ENCODE assay signal across 9 cellular contexts in genomic region chr3:47017504-47018268, GRCh38. TPM values are rescaled to one million over a fixed set of nuclear protein-coding genes. Genes with fewer than 3 reads are reported as not detected.
DNase-seq lines count a peak whose midpoint lies in the region; ATAC-seq and TF ChIP-seq lines count a peak whose summit lies in the region.
"Had no signal": no experiment of that assay in that cellular context is flagged by ENCODE, and none has a peak within 500 bp of the region (broad histone marks: within the 10 kb centered on the region; RNA-seq: fewer than 3 reads in every experiment).

No MANE protein-coding gene starts in this region.

- H4K20me1 ChIP-seq in IMR-90 (ENCODE audit: insufficient read depth, low read length) = peaks cover 31% of the 10 kb centered on the region

- intact Hi-C loops in IMR-90 (cut with micrococcal nuclease) (no loop called here), aorta (cut with DNase I) (no loop called here)
- intact Hi-C loops in activated T-helper 2 cell treated with anti-CD3 and anti-CD28 coated beads, Interferon-gamma antibody, Interleukin-2, Interleukin-4, amounts not matched to agents 10 μg/mL and 5 μg/mL and 100 μg/mL, durations not matched to agents 14 hours and 24 hours and 36 hours (cut with micrococcal nuclease) = loop anchor here (2.0 to 10.0 kb wide), 5 partner anchors 13 to 367 kb away; partner anchors contain the start of genes CCDC12, PTPN23 and SETD2

- H2AK5ac ChIP-seq in IMR-90 (ENCODE audit: low read depth, low read length) = peak overlapping the region; percentile 62; the same call in 1 of the 2 replicates

- WGBS in IMR-90 (ENCODE audit: extremely low coverage in 2 of 2, insufficient read length in 1 of 2), 2 experiments = 76% methylated on average over 2 of the region's 6 CpGs; no CpG with 5 or more reads in 1 of the 2 experiments
- 80 to 83% methylated on average over 6 of the region's 6 CpGs for WGBS in aorta, 2 donors

- dilution Hi-C loops in IMR-90 (cut with HindIII; ENCODE audit: low sequenced_read_pairs, unreplicated experiment) = no loop called here

- H3K9me3 ChIP-seq in IMR-90 (ENCODE audit: control insufficient read depth, insufficient read depth, low read length) (no peaks in the 10 kb centered on the region), WERI-Rb-1 (ENCODE audit: severe bottlenecking) (no peaks in the 10 kb centered on the region), aorta (ENCODE audit: control insufficient read depth, low read length) (no peaks in the 10 kb centered on the region)

- H3K4me2 ChIP-seq in IMR-90 (ENCODE audit: low read depth, low read length) = no peak overlapping the region

- no peak overlapping the region for H3K4me3 Mint-ChIP-seq in activated T-helper 2 cell treated with anti-CD3 and anti-CD28 coated beads, Interferon-gamma antibody, Interleukin-2, Interleukin-4, amounts not matched to agents 10 μg/mL and 5 μg/mL and 100 μg/mL, durations not matched to agents 14 hours and 24 hours and 36 hours (ENCODE audit: low read depth)

- H2BK120ac ChIP-seq in IMR-90 (ENCODE audit: low read depth, low read length) = no peak overlapping the region

- CTCF ChIA-PET in IMR-90 (lab: Yijun Ruan, JAX) = interaction anchor here (0.6 to 0.7 kb wide), 2 partner anchors 28 to 64 kb away, joined by 3 read pairs; no protein-coding TSS in a partner anchor

- peaks cover 21% of the 10 kb centered on the region for H3K4me1 ChIP-seq in IMR-90 (ENCODE audit: control insufficient read depth, insufficient read depth, low read length)
- H3K4me1 ChIP-seq in aorta (ENCODE audit: control insufficient read depth in 1 of 2, insufficient read depth in 2 of 2, low read length in 2 of 2) = peaks cover 0 to 2% of the 10 kb centered on the region in 2 donors

- H4K8ac ChIP-seq in IMR-90 (ENCODE audit: low read depth in 2 of 2, low read length in 2 of 2) = peak overlapping the region in 1 of 2 experiments; percentile 57; a peak in 1 of 4 replicates

- no peak overlapping the region for H3K9ac ChIP-seq in IMR-90 (ENCODE audit: low read depth, low read length)

- H3K4me3 ChIP-seq in IMR-90 (ENCODE audit: insufficient read depth, low read depth, low read length) (no peak overlapping the region), WERI-Rb-1 (ENCODE audit: low read depth, low read length) (no peak overlapping the region), aorta (ENCODE audit: low read length in 2 of 2) (no peak overlapping the region)

- H2AK9ac ChIP-seq in IMR-90 (replicated peaks; ENCODE audit: low read depth, low read length, poor library complexity) = peak overlapping the region; percentile 31

- TF ChIP-seq CTCF in IMR-90 (conservative IDR thresholded peaks at IDR 0.05; ENCODE audit: low read depth, low read length) (no peak), WERI-Rb-1 (IDR thresholded peaks at IDR 0.05; ENCODE audit: low read depth, low read length) (no peak)

- no peak for TF ChIP-seq POLR2A in IMR-90 (IDR thresholded peaks at IDR 0.05; ENCODE audit: low read depth, low read length)

- no peaks in the 10 kb centered on the region for H3K27me3 Mint-ChIP-seq in activated T-helper 2 cell treated with anti-CD3 and anti-CD28 coated beads, Interferon-gamma antibody, Interleukin-2, Interleukin-4, amounts not matched to agents 10 μg/mL and 5 μg/mL and 100 μg/mL, durations not matched to agents 14 hours and 24 hours and 36 hours (ENCODE audit: low read depth)

- H3K27me3 ChIP-seq in IMR-90 (ENCODE audit: control insufficient read depth, insufficient read depth, low read length) (no peaks in the 10 kb centered on the region), WERI-Rb-1 (ENCODE audit: insufficient read depth, low read depth, severe bottlenecking) (no peaks in the 10 kb centered on the region), aorta (ENCODE audit: control insufficient read depth in 1 of 2, insufficient read depth in 2 of 2, low read length in 1 of 2) (no peaks in the 10 kb centered on the region)

- H3K27ac ChIP-seq in IMR-90 (ENCODE audit: insufficient read depth, low read length) (peak overlapping the region; percentile 19), WERI-Rb-1 (no peak overlapping the region), aorta (ENCODE audit: low read depth in 1 of 2, low read length in 2 of 2) (no peak overlapping the region)

- no peak for ATAC-seq in IMR-90 (ENCODE audit: low read depth)
- ATAC-seq in aorta (ENCODE audit: low FRiP score) = no peak

- H3K14ac ChIP-seq in IMR-90 (replicated peaks; ENCODE audit: low read depth, low read length) = peak overlapping the region; percentile 46

- no peaks in the 10 kb centered on the region for H3K9me3 Mint-ChIP-seq in activated T-helper 2 cell treated with anti-CD3 and anti-CD28 coated beads, Interferon-gamma antibody, Interleukin-2, Interleukin-4, amounts not matched to agents 10 μg/mL and 5 μg/mL and 100 μg/mL, durations not matched to agents 14 hours and 24 hours and 36 hours

- no TSS peak for BruUV-seq in IMR-90 (replicated peaks; lab: Mats Ljungman, UMichigan)

- H4K5ac ChIP-seq in IMR-90 (ENCODE audit: low read depth, low read length) = no peak overlapping the region

- H3K56ac ChIP-seq in IMR-90 (ENCODE audit: extremely low read depth, insufficient read depth, low read length) = peak overlapping the region; percentile 21; the same call in 1 of the 2 replicates

- peaks cover 31 to 78% of the 10 kb centered on the region in 2 experiments for H3K79me1 ChIP-seq in IMR-90 (ENCODE audit: low read depth in 1 of 2, low read length in 2 of 2)

- POLR2A ChIA-PET in IMR-90 (lab: Charles Lee; ENCODE audit: unreplicated experiment) = no interaction called here

- peak; percentile 11 for DNase-seq in DMS79 treated with DMSO at 0.1 percent for 48 hours (lab: John Stamatoyannopoulos, UW)
- peak; percentile 26 for DNase-seq in IMR-90
- no peak for DNase-seq in activated T-helper 2 cell treated with anti-CD3 and anti-CD28 coated beads, Interferon-gamma antibody, Interleukin-2, Interleukin-4, amounts not matched to agents 10 μg/mL and 5 μg/mL and 100 μg/mL, durations not matched to agents 14 hours and 24 hours and 36 hours (ENCODE audit: low spot score)
- peak; percentile 94 for DNase-seq in myocyte (ENCODE audit: low read depth)
- DNase-seq in medulla oblongata (ENCODE audit: extremely low spot score) = no peak
- no peak for DNase-seq in NCI-H187 treated with DMSO at 0.1 percent for 48 hours (lab: John Stamatoyannopoulos, UW)
- no peak for DNase-seq in WERI-Rb-1
- DNase-seq in aorta = no peak
- DNase-seq: NCI-H1417 had no signal

- peaks cover 38% of the 10 kb centered on the region for H3K4me1 Mint-ChIP-seq in activated T-helper 2 cell treated with anti-CD3 and anti-CD28 coated beads, Interferon-gamma antibody, Interleukin-2, Interleukin-4, amounts not matched to agents 10 μg/mL and 5 μg/mL and 100 μg/mL, durations not matched to agents 14 hours and 24 hours and 36 hours (ENCODE audit: low read depth)

- peaks cover 32% of the 10 kb centered on the region for H3K9me1 ChIP-seq in IMR-90 (ENCODE audit: insufficient read depth, low read length)

- in situ Hi-C loops in IMR-90 (cut with MboI; ENCODE audit: low sequenced_read_pairs) = no loop called here

- H3K36me3 ChIP-seq in IMR-90 (ENCODE audit: control insufficient read depth, insufficient read depth, low read length) = peaks cover 26% of the 10 kb centered on the region
- peaks cover 56% of the 10 kb centered on the region for H3K36me3 ChIP-seq in WERI-Rb-1
- peaks cover 6 to 8% of the 10 kb centered on the region in 2 donors for H3K36me3 ChIP-seq in aorta (ENCODE audit: control insufficient read depth in 1 of 2, insufficient read depth in 2 of 2, low read length in 1 of 2)

- peak overlapping the region; percentile 60 for H3K4ac ChIP-seq in IMR-90 (ENCODE audit: low read depth, low read length)

- H3K18ac ChIP-seq in IMR-90 (ENCODE audit: low read depth, low read length) = peak overlapping the region; percentile 7; the same call in 1 of the 2 replicates

- no peak overlapping the region for H2BK20ac ChIP-seq in IMR-90 (ENCODE audit: low read depth, low read length)

- H4K91ac ChIP-seq in IMR-90 (ENCODE audit: insufficient read depth, low read depth, low read length) = peak overlapping the region; percentile 29

- H2BK5ac ChIP-seq in IMR-90 (ENCODE audit: low read depth, low read length, poor library complexity, severe bottlenecking) = peak overlapping the region; percentile 59

- H3K36me3 Mint-ChIP-seq in activated T-helper 2 cell treated with anti-CD3 and anti-CD28 coated beads, Interferon-gamma antibody, Interleukin-2, Interleukin-4, amounts not matched to agents 10 μg/mL and 5 μg/mL and 100 μg/mL, durations not matched to agents 14 hours and 24 hours and 36 hours (ENCODE audit: low read depth) = peaks cover 41% of the 10 kb centered on the region

- H2BK15ac ChIP-seq in IMR-90 (ENCODE audit: low read depth, low read length) = peak overlapping the region; percentile 81; the same call in 2 of the 3 replicates

- no peak for TF ChIP-seq RAD21 in IMR-90 (IDR thresholded peaks at IDR 0.05; ENCODE audit: low read length)

- peak overlapping the region; percentile 75 for H3K27ac Mint-ChIP-seq in activated T-helper 2 cell treated with anti-CD3 and anti-CD28 coated beads, Interferon-gamma antibody, Interleukin-2, Interleukin-4, amounts not matched to agents 10 μg/mL and 5 μg/mL and 100 μg/mL, durations not matched to agents 14 hours and 24 hours and 36 hours

- no peak overlapping the region for H2AFZ ChIP-seq in IMR-90 (replicated peaks; ENCODE audit: low read length, poor library complexity)

- peak overlapping the region; percentile 46 for H3K23ac ChIP-seq in IMR-90 (ENCODE audit: low read depth, low read length)

TF ChIP-seq in IMR-90, 13 proteins besides CTCF, POLR2A, EP300 and RAD21 (continues in another document):
- TF ChIP-seq RCOR1 (IDR thresholded peaks at IDR 0.05; ENCODE audit: insufficient replicate concordance, low read length) = no peak

RNA-seq across cellular contexts. Expression of gene NBEAL2, which starts 38.2 kb away (rescaled TPM):
- 2.2 TPM in 2 replicates for total RNA-seq in IMR-90 (2012; rRNA removed)
- polyA plus RNA-seq in IMR-90 (2012; rRNA removed) = 11.7 and 12.5 TPM in 2 replicates
- 5.6 and 8.2 TPM in 2 replicates for polyA plus RNA-seq in IMR-90 (2012; cell fraction: cytosol; rRNA removed)
- polyA plus RNA-seq in IMR-90 (2012; cell fraction: nucleus; rRNA removed; ENCODE audit: low replicate concordance) = 80.3 and 267 TPM in 2 replicates
- 120 and 129 TPM in 2 replicates for total RNA-seq in activated T-helper 2 cell treated with anti-CD3 and anti-CD28 coated beads, Interferon-gamma antibody, Interleukin-2, Interleukin-4, amounts not matched to agents 10 μg/mL and 5 μg/mL and 100 μg/mL, durations not matched to agents 14 hours and 24 hours and 36 hours
- total RNA-seq in myocyte = 2.3 and 4.4 TPM in 2 replicates
- polyA plus RNA-seq in myocyte (2012) = 4.0 TPM
- total RNA-seq in aorta = 10 to 100 TPM; 26.2 to 45.8 TPM
- 10 to 100 TPM in 1 of 2 donors, 1 to 10 TPM in 1; 6.3 to 55.8 TPM for polyA plus RNA-seq in aorta

RNA-seq across cellular contexts. Expression of gene CCDC12, which starts 41.1 kb away (rescaled TPM):
- total RNA-seq in IMR-90 (2012; rRNA removed) (15.2 and 21.7 TPM in 2 replicates), myocyte (20.9 and 22.6 TPM in 2 replicates), aorta (10 to 100 TPM; 30.5 to 35.9 TPM)
- polyA plus RNA-seq in IMR-90 (2012; rRNA removed) (35.1 and 41.7 TPM in 2 replicates), aorta (10 to 100 TPM; 43.5 to 46.5 TPM)
- polyA plus RNA-seq in IMR-90 (2012; cell fraction: cytosol; rRNA removed) = 43.9 and 71.8 TPM in 2 replicates
- 52.4 and 55.2 TPM in 2 replicates for polyA plus RNA-seq in IMR-90 (2012; cell fraction: nucleus; rRNA removed; ENCODE audit: low replicate concordance)
- 65.3 and 69.2 TPM in 2 replicates for total RNA-seq in activated T-helper 2 cell treated with anti-CD3 and anti-CD28 coated beads, Interferon-gamma antibody, Interleukin-2, Interleukin-4, amounts not matched to agents 10 μg/mL and 5 μg/mL and 100 μg/mL, durations not matched to agents 14 hours and 24 hours and 36 hours
- 31.8 TPM for polyA plus RNA-seq in myocyte (2012)

Comparison
In these comparisons a context has a peak if more than half of its experiments do, and no peak if none do; other contexts are left out.
1. DNase-seq: peak in DMS79 treated with DMSO at 0.1 percent for 48 hours (single experiment), IMR-90 (single experiment) and myocyte (single experiment); none in activated T-helper 2 cell treated with anti-CD3 and anti-CD28 coated beads, Interferon-gamma antibody, Interleukin-2, Interleukin-4, amounts not matched to agents 10 μg/mL and 5 μg/mL and 100 μg/mL, durations not matched to agents 14 hours and 24 hours and 36 hours (single experiment), medulla oblongata (single experiment), NCI-H187 treated with DMSO at 0.1 percent for 48 hours (single experiment), WERI-Rb-1 (single experiment) and aorta (0 of 2).